In genomic region chr1:30803562-30803961, GRCh38 we compare ENCODE assay signal across 2 cellular contexts.
TF ChIP-seq lines count a peak whose summit lies in the region.

No MANE protein-coding gene starts in this region.

TF ChIP-seq in HepG2, 621 proteins besides CTCF, POLR2A, EP300 and RAD21:
- TF ChIP-seq ZNF629 (CRISPR knock-in tag; conservative IDR thresholded peaks at IDR 0.05) (peak; percentile 59), ZNF614 (CRISPR knock-in tag; IDR thresholded peaks at IDR 0.05; ENCODE audit: borderline replicate concordance) (no peak)

TF ChIP-seq in K562, 482 proteins besides CTCF, POLR2A, EP300 and RAD21:
- TF ChIP-seq, protein P1, sequence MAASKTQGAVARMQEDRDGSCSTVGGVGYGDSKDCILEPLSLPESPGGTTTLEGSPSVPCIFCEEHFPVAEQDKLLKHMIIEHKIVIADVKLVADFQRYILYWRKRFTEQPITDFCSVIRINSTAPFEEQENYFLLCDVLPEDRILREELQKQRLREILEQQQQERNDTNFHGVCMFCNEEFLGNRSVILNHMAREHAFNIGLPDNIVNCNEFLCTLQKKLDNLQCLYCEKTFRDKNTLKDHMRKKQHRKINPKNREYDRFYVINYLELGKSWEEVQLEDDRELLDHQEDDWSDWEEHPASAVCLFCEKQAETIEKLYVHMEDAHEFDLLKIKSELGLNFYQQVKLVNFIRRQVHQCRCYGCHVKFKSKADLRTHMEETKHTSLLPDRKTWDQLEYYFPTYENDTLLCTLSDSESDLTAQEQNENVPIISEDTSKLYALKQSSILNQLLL (CRISPR knock-in tag; IDR thresholded peaks at IDR 0.05; ENCODE audit: borderline replicate concordance), result no peak
- no peak for TF ChIP-seq TCF7L2 (IDR thresholded peaks at IDR 0.05; ENCODE audit: low read depth, low read length)
- TF ChIP-seq, protein P2, sequence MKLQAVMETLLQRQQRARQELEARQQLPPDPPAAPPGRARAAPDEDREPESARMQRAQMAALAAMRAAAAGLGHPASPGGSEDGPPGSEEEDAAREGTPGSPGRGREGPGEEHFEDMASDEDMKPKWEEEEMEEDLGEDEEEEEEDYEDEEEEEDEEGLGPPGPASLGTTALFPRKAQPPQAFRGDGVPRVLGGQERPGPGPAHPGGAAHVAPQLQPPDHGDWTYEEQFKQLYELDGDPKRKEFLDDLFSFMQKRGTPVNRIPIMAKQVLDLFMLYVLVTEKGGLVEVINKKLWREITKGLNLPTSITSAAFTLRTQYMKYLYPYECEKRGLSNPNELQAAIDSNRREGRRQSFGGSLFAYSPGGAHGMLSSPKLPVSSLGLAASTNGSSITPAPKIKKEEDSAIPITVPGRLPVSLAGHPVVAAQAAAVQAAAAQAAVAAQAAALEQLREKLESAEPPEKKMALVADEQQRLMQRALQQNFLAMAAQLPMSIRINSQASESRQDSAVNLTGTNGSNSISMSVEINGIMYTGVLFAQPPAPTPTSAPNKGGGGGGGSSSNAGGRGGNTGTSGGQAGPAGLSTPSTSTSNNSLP (IDR thresholded peaks at IDR 0.05; ENCODE audit: borderline replicate concordance, low read depth, low read length), result no peak
- no peak for TF ChIP-seq PRMT5 (CRISPR knock-in tag; IDR thresholded peaks at IDR 0.05)
- no peak for TF ChIP-seq RBFOX2 (IDR thresholded peaks at IDR 0.05; ENCODE audit: low read depth, low read length)
- TF ChIP-seq ZKSCAN1 (IDR thresholded peaks at IDR 0.05; ENCODE audit: low read depth, low read length), result no peak
- no peak for TF ChIP-seq RBM15 (IDR thresholded peaks at IDR 0.05; ENCODE audit: insufficient read depth, low read length)
- TF ChIP-seq SMAD3 (CRISPR knock-in tag; conservative IDR thresholded peaks at IDR 0.05), result no peak
- TF ChIP-seq, protein P3, sequence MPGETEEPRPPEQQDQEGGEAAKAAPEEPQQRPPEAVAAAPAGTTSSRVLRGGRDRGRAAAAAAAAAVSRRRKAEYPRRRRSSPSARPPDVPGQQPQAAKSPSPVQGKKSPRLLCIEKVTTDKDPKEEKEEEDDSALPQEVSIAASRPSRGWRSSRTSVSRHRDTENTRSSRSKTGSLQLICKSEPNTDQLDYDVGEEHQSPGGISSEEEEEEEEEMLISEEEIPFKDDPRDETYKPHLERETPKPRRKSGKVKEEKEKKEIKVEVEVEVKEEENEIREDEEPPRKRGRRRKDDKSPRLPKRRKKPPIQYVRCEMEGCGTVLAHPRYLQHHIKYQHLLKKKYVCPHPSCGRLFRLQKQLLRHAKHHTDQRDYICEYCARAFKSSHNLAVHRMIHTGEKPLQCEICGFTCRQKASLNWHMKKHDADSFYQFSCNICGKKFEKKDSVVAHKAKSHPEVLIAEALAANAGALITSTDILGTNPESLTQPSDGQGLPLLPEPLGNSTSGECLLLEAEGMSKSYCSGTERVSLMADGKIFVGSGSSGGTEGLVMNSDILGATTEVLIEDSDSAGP (CRISPR knock-in tag; IDR thresholded peaks at IDR 0.05), result no peak
- TF ChIP-seq HIVEP1 (CRISPR knock-in tag; IDR thresholded peaks at IDR 0.05), result no peak
- TF ChIP-seq EZH2 (IDR thresholded peaks at IDR 0.05; ENCODE audit: borderline replicate concordance, low read depth, low read length), result no peak
- no peak for TF ChIP-seq ZNF717 (CRISPR knock-in tag; IDR thresholded peaks at IDR 0.05)
- TF ChIP-seq, protein P4, sequence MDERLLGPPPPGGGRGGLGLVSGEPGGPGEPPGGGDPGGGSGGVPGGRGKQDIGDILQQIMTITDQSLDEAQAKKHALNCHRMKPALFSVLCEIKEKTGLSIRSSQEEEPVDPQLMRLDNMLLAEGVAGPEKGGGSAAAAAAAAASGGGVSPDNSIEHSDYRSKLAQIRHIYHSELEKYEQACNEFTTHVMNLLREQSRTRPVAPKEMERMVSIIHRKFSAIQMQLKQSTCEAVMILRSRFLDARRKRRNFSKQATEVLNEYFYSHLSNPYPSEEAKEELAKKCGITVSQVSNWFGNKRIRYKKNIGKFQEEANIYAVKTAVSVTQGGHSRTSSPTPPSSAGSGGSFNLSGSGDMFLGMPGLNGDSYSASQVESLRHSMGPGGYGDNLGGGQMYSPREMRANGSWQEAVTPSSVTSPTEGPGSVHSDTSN (CRISPR knock-in tag; IDR thresholded peaks at IDR 0.05; ENCODE audit: low read depth), result no peak
- TF ChIP-seq, protein P4 (tag; conservative IDR thresholded peaks at IDR 0.05; ENCODE audit: low read depth), result no peak
- peak; percentile 89 for TF ChIP-seq ESRRA (IDR thresholded peaks at IDR 0.05; ENCODE audit: borderline replicate concordance, low read depth)
- TF ChIP-seq, protein P5, sequence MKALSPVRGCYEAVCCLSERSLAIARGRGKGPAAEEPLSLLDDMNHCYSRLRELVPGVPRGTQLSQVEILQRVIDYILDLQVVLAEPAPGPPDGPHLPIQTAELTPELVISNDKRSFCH (CRISPR knock-in tag; IDR thresholded peaks at IDR 0.05), result no peak
- TF ChIP-seq, protein P5 (tag; IDR thresholded peaks at IDR 0.05), result no peak
- TF ChIP-seq TBL1XR1 (IDR thresholded peaks at IDR 0.05; ENCODE audit: low read length in 2 of 2), result no peak
- TF ChIP-seq CREB1 (IDR thresholded peaks at IDR 0.05), result no peak
- TF ChIP-seq CREB1 (CRISPR knock-in tag; IDR thresholded peaks at IDR 0.05), result no peak
- TF ChIP-seq RBM25 (IDR thresholded peaks at IDR 0.05; ENCODE audit: low read depth, low read length, severe bottlenecking), result peak; percentile 69
- no peak for TF ChIP-seq MYBL2 (IDR thresholded peaks at IDR 0.05; ENCODE audit: low read depth)
- TF ChIP-seq MYBL2 (CRISPR knock-in tag; IDR thresholded peaks at IDR 0.05; ENCODE audit: borderline replicate concordance), result no peak
- TF ChIP-seq CREBBP (IDR thresholded peaks at IDR 0.05; ENCODE audit: low read depth, low read length), result peak; percentile 18
- TF ChIP-seq KDM1A (IDR thresholded peaks at IDR 0.05), result 0 out of 4 replicates have a peak, but pooled peaks of 1 of the 2 experiments have one; percentile 24
- peak; percentile 68; the same call in 1 of the 2 replicates for TF ChIP-seq BCOR (IDR thresholded peaks at IDR 0.05)
- TF ChIP-seq CTBP1 (IDR thresholded peaks at IDR 0.05; ENCODE audit: borderline replicate concordance), result no peak
